ENCODE assay signal across 7 cellular contexts in genomic region chr12:118781692-118782091, GRCh38.
"Had no signal": no experiment of that assay in that cellular context is flagged by ENCODE, and none has a peak within 500 bp of the region (broad histone marks: within the 10 kb centered on the region; RNA-seq: fewer than 3 reads in every experiment).

No MANE protein-coding gene starts in this region.

- H3K4me3 ChIP-seq: HAP-1 had no signal

- H3K4me3 Mint-ChIP-seq: HFFc6, IgD-negative memory B cell had no signal

- ATAC-seq: HCT116 had no signal

- DNase-seq: GOT3, H7, HFFc6 had no signal

- H3K4me1 ChIP-seq: HAP-1 had no signal

- H3K9me3 ChIP-seq: HAP-1 had no signal

- H3K27ac ChIP-seq: HL-60 had no signal

- H3K36me3 ChIP-seq: HAP-1 had no signal

- H3K36me3 Mint-ChIP-seq: IgD-negative memory B cell had no signal

- H3K27ac Mint-ChIP-seq: HFFc6, IgD-negative memory B cell had no signal
